Comparison of ENCODE assay signal across 18 cellular contexts in the genomic region with DNA sequence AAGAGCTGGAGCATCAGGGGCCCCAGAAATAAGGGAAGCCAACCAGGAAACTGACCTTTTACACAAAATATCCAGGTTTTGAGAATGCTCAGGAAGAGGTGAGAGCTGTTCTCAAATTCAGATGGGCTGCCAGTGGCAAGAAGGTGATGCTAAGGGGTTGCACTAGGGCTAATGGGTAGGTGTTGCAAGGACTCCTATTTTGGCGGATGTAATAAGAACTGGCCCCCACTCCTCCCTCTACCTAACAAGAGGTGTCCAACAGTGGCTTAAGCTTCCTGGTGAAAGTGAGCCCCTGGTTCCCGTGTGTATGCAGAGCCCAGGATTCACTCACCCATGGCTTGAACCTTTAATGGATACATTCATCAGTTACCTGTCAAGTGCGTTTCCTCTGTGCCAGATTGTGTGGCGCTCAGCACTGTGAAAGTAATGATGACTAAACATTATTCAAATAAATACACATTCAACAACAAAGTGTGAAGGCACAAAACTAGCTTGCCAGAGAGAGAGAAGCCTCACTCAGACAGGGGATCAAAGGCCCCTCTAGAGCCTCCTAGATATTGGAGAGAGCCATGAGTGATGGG. TPM values are rescaled to one million over a fixed set of nuclear protein-coding genes. Genes with fewer than 3 reads are reported as not detected.
DNase-seq lines count a peak whose midpoint lies in the region; FAIRE-seq and TF ChIP-seq lines count a peak whose summit lies in the region.
"Had no signal": no experiment of that assay in that cellular context is flagged by ENCODE, and none has a peak within 500 bp of the region (broad histone marks: within the 10 kb centered on the region; RNA-seq: fewer than 3 reads in every experiment).

No MANE protein-coding gene starts in this region.

- H3K27me3 ChIP-seq in astrocyte (ENCODE audit: insufficient read depth, low read length): peaks cover 35% of the 10 kb centered on the region
- H3K27me3 ChIP-seq: body of pancreas had no signal

- no peak overlapping the region for H3K9ac ChIP-seq in astrocyte (ENCODE audit: low read length)

- peaks cover 90% of the 10 kb centered on the region for H3K27me3 Mint-ChIP-seq in astrocyte (ENCODE audit: low read depth, unreplicated experiment)
- peaks cover 95% of the 10 kb centered on the region for H3K27me3 Mint-ChIP-seq in mesothelial cell of epicardium (ENCODE audit: low read depth)
- H3K27me3 Mint-ChIP-seq in T-helper 2 cell treated with Interferon-gamma antibody and Interleukin-4, amounts not matched to agents 5 μg/mL and 100 μg/mL, for 36 hours (ENCODE audit: low read depth): peaks cover 16% of the 10 kb centered on the region

- no peaks in the 10 kb centered on the region for H3K4me1 ChIP-seq in astrocyte (ENCODE audit: insufficient read depth, low read length)
- H3K4me1 ChIP-seq: gastrocnemius medialis, transverse colon had no signal

- no peak for FAIRE-seq in astrocyte (lab: Jason Lieb, UNC)
- FAIRE-seq: endometrium, GM12878, TTC549 had no signal

- H3K36me3 Mint-ChIP-seq in astrocyte (ENCODE audit: low read depth, unreplicated experiment): no peaks in the 10 kb centered on the region
- H3K36me3 Mint-ChIP-seq in mesothelial cell of epicardium: no peaks in the 10 kb centered on the region
- H3K36me3 Mint-ChIP-seq in T-helper 2 cell treated with Interferon-gamma antibody and Interleukin-4, amounts not matched to agents 5 μg/mL and 100 μg/mL, for 36 hours (ENCODE audit: low read depth): no peaks in the 10 kb centered on the region

- no peaks in the 10 kb centered on the region for H3K9me3 ChIP-seq in astrocyte (ENCODE audit: insufficient read depth, low read depth, low read length)
- H3K9me3 ChIP-seq: body of pancreas, gastrocnemius medialis, transverse colon had no signal

- no peaks in the 10 kb centered on the region for H3K36me3 ChIP-seq in astrocyte (ENCODE audit: insufficient read depth, low read length)
- H3K36me3 ChIP-seq: gastrocnemius medialis, transverse colon had no signal

- no peak for TF ChIP-seq CTCF in astrocyte (IDR thresholded peaks at IDR 0.05; ENCODE audit: insufficient read depth, low read depth, low read length)
- TF ChIP-seq CTCF in mesothelial cell of epicardium (IDR thresholded peaks at IDR 0.05; ENCODE audit: unreplicated experiment): no peak

- H3K4me3 ChIP-seq in astrocyte (ENCODE audit: insufficient read depth, low read depth, low read length): no peak overlapping the region
- H3K4me3 ChIP-seq: body of pancreas, gastrocnemius medialis, GM12878, transverse colon had no signal

- no peak overlapping the region for H3K27ac ChIP-seq in astrocyte (ENCODE audit: low read depth, low read length)
- H3K27ac ChIP-seq: body of pancreas, gastrocnemius medialis, transverse colon had no signal

- H4K20me1 ChIP-seq in astrocyte (ENCODE audit: insufficient read depth, low read length): no peaks in the 10 kb centered on the region

- H3K4me3 Mint-ChIP-seq in astrocyte (ENCODE audit: unreplicated experiment): peak overlapping the region; percentile 68
- H3K4me3 Mint-ChIP-seq in mesothelial cell of epicardium: peak overlapping the region; percentile 64
- H3K4me3 Mint-ChIP-seq in T-helper 2 cell treated with Interferon-gamma antibody and Interleukin-4, amounts not matched to agents 5 μg/mL and 100 μg/mL, for 36 hours: no peak overlapping the region
- H3K4me3 Mint-ChIP-seq: B cell had no signal

- H3K27ac Mint-ChIP-seq in astrocyte (ENCODE audit: unreplicated experiment) (no peak overlapping the region), mesothelial cell of epicardium (no peak overlapping the region)
- H3K27ac Mint-ChIP-seq in T-helper 2 cell treated with Interferon-gamma antibody and Interleukin-4, amounts not matched to agents 5 μg/mL and 100 μg/mL, for 36 hours: no peak overlapping the region
- H3K27ac Mint-ChIP-seq: B cell had no signal

- no peak overlapping the region for H2AFZ ChIP-seq in astrocyte (ENCODE audit: low read depth, low read length)

- no peaks in the 10 kb centered on the region for H3K79me2 ChIP-seq in astrocyte (ENCODE audit: insufficient read depth, low read length)

- H3K4me1 Mint-ChIP-seq in astrocyte (ENCODE audit: low read depth, unreplicated experiment) (no peaks in the 10 kb centered on the region), mesothelial cell of epicardium (peaks cover 4% of the 10 kb centered on the region)
- no peaks in the 10 kb centered on the region for H3K4me1 Mint-ChIP-seq in T-helper 2 cell treated with Interferon-gamma antibody and Interleukin-4, amounts not matched to agents 5 μg/mL and 100 μg/mL, for 36 hours (ENCODE audit: low read depth)

- H3K9me3 Mint-ChIP-seq in astrocyte (ENCODE audit: unreplicated experiment) (peaks cover 4% of the 10 kb centered on the region), mesothelial cell of epicardium (no peaks in the 10 kb centered on the region)
- no peaks in the 10 kb centered on the region for H3K9me3 Mint-ChIP-seq in T-helper 2 cell treated with Interferon-gamma antibody and Interleukin-4, amounts not matched to agents 5 μg/mL and 100 μg/mL, for 36 hours

- peak; percentile 51 for DNase-seq in DMS79 (lab: John Stamatoyannopoulos, UW)
- DNase-seq in NCI-H1417 treated with DMSO at 0.1 percent for 48 hours (lab: John Stamatoyannopoulos, UW): peak; percentile 66
- DNase-seq in astrocyte (ENCODE audit: low read depth): no peak
- DNase-seq in mesothelial cell of epicardium (ENCODE audit: low spot score in 2 of 2, unreplicated experiment in 2 of 2): no peak
- DNase-seq in activated T-cell treated with anti-CD3 and anti-CD28 coated beads, Interleukin-2, amount 50 U/mL, for 48 hours: no peak
- no peak for DNase-seq in SIG-M5 treated with dmso at 0.1 percent for 504 hours (lab: John Stamatoyannopoulos, UW; ENCODE audit: unreplicated experiment)
- DNase-seq in T-helper 2 cell treated with Interferon-gamma antibody and Interleukin-4, amounts not matched to agents 5 μg/mL and 100 μg/mL, for 36 hours (ENCODE audit: low spot score): no peak
- no peak for DNase-seq in T1000 (lab: John Stamatoyannopoulos, UW)
- DNase-seq: gastrocnemius medialis; IMR-90; NCI-H1048; stimulated activated CD4-positive, alpha-beta T cell treated with anti-CD3 and anti-CD28 coated beads, Interleukin-2, amount 100 ng/mL, for 48 hours; transverse colon had no signal

- H3K4me2 ChIP-seq in astrocyte (ENCODE audit: low read length): no peak overlapping the region

RNA-seq across cellular contexts. Expression of a gene that starts 0.7 kb away (rescaled TPM):
- total RNA-seq in astrocyte (not detected in 2 replicates), mesothelial cell of epicardium (not detected in 3 replicates)
- total RNA-seq: B cell, IMR-90 had no signal

Comparison
In these comparisons a context has a peak if more than half of its experiments do, and no peak if none do; other contexts are left out.
1. DNase-seq: peak in DMS79 (single experiment) and NCI-H1417 treated with DMSO at 0.1 percent for 48 hours (single experiment); none in astrocyte (single experiment), mesothelial cell of epicardium (0 of 2), activated T-cell treated with anti-CD3 and anti-CD28 coated beads, Interleukin-2, amount 50 U/mL, for 48 hours (0 of 2), SIG-M5 treated with dmso at 0.1 percent for 504 hours (single experiment), T-helper 2 cell treated with Interferon-gamma antibody and Interleukin-4, amounts not matched to agents 5 μg/mL and 100 μg/mL, for 36 hours (single experiment) and T1000 (single experiment).